22 cellular contexts compared by ENCODE assay signal in the genomic region with DNA sequence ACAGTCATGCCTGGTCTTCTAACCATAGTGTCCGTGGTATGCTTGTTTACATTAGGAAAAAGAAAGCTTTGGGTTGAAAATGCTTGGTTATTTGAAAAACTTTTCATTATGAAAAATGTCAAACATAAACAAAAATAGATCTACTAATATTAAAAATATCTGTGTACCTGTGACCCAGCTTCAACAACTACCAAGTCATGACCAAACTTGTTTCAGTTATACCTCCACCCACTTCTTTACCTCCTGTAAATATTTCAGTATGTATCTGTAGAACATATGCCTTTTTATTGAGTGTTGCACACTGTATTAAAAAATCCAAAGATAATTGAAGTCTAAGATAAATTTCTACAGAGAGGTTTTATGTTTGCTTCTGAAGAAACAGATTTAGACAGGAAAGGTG.
"Had no signal": no experiment of that assay in that cellular context is flagged by ENCODE, and none has a peak within 500 bp of the region (broad histone marks: within the 10 kb centered on the region; RNA-seq: fewer than 3 reads in every experiment).

No MANE protein-coding gene starts in this region.

- H3K4me2 ChIP-seq: smooth muscle cell had no signal

- H3K27me3 ChIP-seq: ovary, right atrium auricular region, right lobe of liver, tibial nerve, uterus had no signal

- ATAC-seq: mucosa of descending colon; naive thymus-derived CD4-positive, alpha-beta T cell; natural killer cell treated with Interleukin-12 subunit alpha and Interleukin-12 subunit beta and Interleukin-15 and Interleukin-18, amount 100 ng/mL, for 72 hours; right lobe of liver; stimulated activated naive CD8-positive, alpha-beta T cell treated with anti-CD3 and anti-CD28 coated beads, Interleukin-15, amount 100 ng/mL, for 72 hours had no signal

- H3K9me3 ChIP-seq: mucosa of descending colon, ovary, right atrium auricular region, right lobe of liver, tibial nerve, uterus had no signal

- H3K4me1 ChIP-seq: left ventricle myocardium inferior, right atrium auricular region, right lobe of liver, uterus had no signal

- H3K27ac ChIP-seq: left ventricle myocardium inferior, ovary, right atrium auricular region, right lobe of liver, tibial nerve, uterus had no signal

- DNase-seq: hypothalamus; immature natural killer cell; left ventricle myocardium inferior; midbrain; mucosa of descending colon; naive thymus-derived CD4-positive, alpha-beta T cell; ovary; right lobe of liver; stimulated activated CD4-positive, alpha-beta T cell treated with anti-CD3 and anti-CD28 coated beads, Interleukin-1b, Interleukin-23, amount 100 ng/mL, for 48 hours; stimulated activated CD4-positive, alpha-beta T cell treated with anti-CD3 and anti-CD28 coated beads, Interleukin-2, amount 100 ng/mL, for 48 hours; stimulated activated CD4-positive, alpha-beta T cell treated with anti-CD3 and anti-CD28 coated beads, Interleukin-4, amount 100 ng/mL, for 4 hours; stimulated activated CD8-positive, alpha-beta memory T cell treated with anti-CD3 and anti-CD28 coated beads, Interleukin-4, amount 100 ng/mL, for 48 hours; stimulated activated naive CD4-positive, alpha-beta T cell treated with Interleukin-2 at 50 U/mL for 16 hours; stimulated activated naive CD8-positive, alpha-beta T cell treated with anti-CD3 and anti-CD28 coated beads, Interleukin-15, amount 100 ng/mL, for 72 hours; substantia nigra; uterus had no signal

- H3K4me3 ChIP-seq: left ventricle myocardium inferior, lung, mucosa of descending colon, ovary, right atrium auricular region, right lobe of liver, smooth muscle cell, tibial nerve, uterus had no signal

- FAIRE-seq: islet of Langerhans had no signal

- H3K36me3 ChIP-seq: left ventricle myocardium inferior, ovary, right atrium auricular region, right lobe of liver, tibial nerve, uterus had no signal
